In genomic region chr1:214700381-214700780, GRCh38 we compare ENCODE assay signal across 17 cellular contexts.
DNase-seq lines count a peak whose midpoint lies in the region; ATAC-seq, FAIRE-seq and TF ChIP-seq lines count a peak whose summit lies in the region.
"Had no signal": no experiment of that assay in that cellular context is flagged by ENCODE, and none has a peak within 500 bp of the region (broad histone marks: within the 10 kb centered on the region; RNA-seq: fewer than 3 reads in every experiment).

No MANE protein-coding gene starts in this region.

- H2BK5ac ChIP-seq in neuronal stem cell (ENCODE audit: low read length), result no peak overlapping the region

- TF ChIP-seq CTCF in cardiac muscle cell (IDR thresholded peaks at IDR 0.05; ENCODE audit: low read depth, low read length) (no peak), HepG2 (CRISPR knock-in tag; IDR thresholded peaks at IDR 0.05) (no peak)

- no peak overlapping the region for H2BK12ac ChIP-seq in neuronal stem cell (ENCODE audit: low read length)

- H3K4me1 ChIP-seq in cardiac muscle cell (ENCODE audit: low read depth) (peaks cover 8% of the 10 kb centered on the region), neuronal stem cell (ENCODE audit: control insufficient read depth in 2 of 2, insufficient read depth in 1 of 2, low read depth in 1 of 2, low read length in 2 of 2) (peaks cover 3 to 4% of the 10 kb centered on the region in 2 donors), HepG2 (ENCODE audit: insufficient read depth, low read length) (no peaks in the 10 kb centered on the region)

- H3K79me1 ChIP-seq in neuronal stem cell (ENCODE audit: low read depth, low read length), result no peaks in the 10 kb centered on the region

- no peak overlapping the region for H3K9ac ChIP-seq in neuronal stem cell (ENCODE audit: low read depth, low read length, poor library complexity)
- no peak overlapping the region for H3K9ac ChIP-seq in HepG2 (ENCODE audit: insufficient read depth, low read depth, low read length)

- H3K27me3 ChIP-seq in cardiac muscle cell, result no peaks in the 10 kb centered on the region
- no peaks in the 10 kb centered on the region for H3K27me3 ChIP-seq in neuronal stem cell (ENCODE audit: control insufficient read depth in 3 of 3, insufficient read depth in 3 of 3, low read depth in 1 of 3, low read length in 3 of 3)
- peaks cover 0 to 3% of the 10 kb centered on the region in 2 experiments; a peak in 1 of 5 replicates for H3K27me3 ChIP-seq in HepG2 (ENCODE audit: control insufficient read depth in 1 of 2, insufficient read depth in 2 of 2, low read length in 2 of 2)

- no peak overlapping the region for H3K4ac ChIP-seq in neuronal stem cell (ENCODE audit: low read length)

- peak in 1 of 2 donors; percentile 44 for DNase-seq in cardiac muscle cell (ENCODE audit: low read depth in 1 of 2, low spot score in 1 of 2)
- no peak for DNase-seq in Right ventricle myocardium superior
- DNase-seq in islet precursor cell, result peak; percentile 71
- DNase-seq in neuronal stem cell (ENCODE audit: low spot score), result no peak
- no peak for DNase-seq in stimulated activated naive CD4-positive, alpha-beta T cell treated with Interleukin-2 at 50 U/mL for 16 hours (lab: John Stamatoyannopoulos, UW)
- DNase-seq in T-helper 1 cell, result no peak
- no peak for DNase-seq in HepG2 (ENCODE audit: low spot score)
- DNase-seq: CD8-positive, alpha-beta T cell; DMS79 treated with DMSO at 0.1 percent for 48 hours; GDM1; MM.1S; NCI-H1105; NCI-H1694 treated with DMSO at 0.1 percent for 48 hours; NCI-H345; PC-9 had no signal

- no peaks in the 10 kb centered on the region for H3K9me3 ChIP-seq in cardiac muscle cell (ENCODE audit: low read depth)
- peaks cover 0 to 2% of the 10 kb centered on the region in 2 donors for H3K9me3 ChIP-seq in neuronal stem cell (replicated peaks in 1 of 2; ENCODE audit: control insufficient read depth in 2 of 2, insufficient read depth in 1 of 2, low read depth in 1 of 2, low read length in 2 of 2)
- H3K9me3 ChIP-seq in HepG2 (ENCODE audit: low read length), result no peaks in the 10 kb centered on the region

- no peak overlapping the region for H2AK5ac ChIP-seq in neuronal stem cell (ENCODE audit: low read depth, low read length)

- no peaks in the 10 kb centered on the region for H3K79me2 ChIP-seq in HepG2 (ENCODE audit: insufficient read depth, low read length)

- TF ChIP-seq EP300 in HepG2 (IDR thresholded peaks at IDR 0.05; ENCODE audit: low read depth in 2 of 2, low read length in 2 of 2), result no peak
- TF ChIP-seq EP300 in HepG2 (CRISPR knock-in tag; IDR thresholded peaks at IDR 0.05; ENCODE audit: borderline replicate concordance), result no peak

- CTCF ChIA-PET in HepG2 (lab: Yijun Ruan, JAX; ENCODE audit: low intra/inter-chr PET ratio, low total read pairs), result no interaction called here

- no peak overlapping the region for H2BK15ac ChIP-seq in neuronal stem cell (ENCODE audit: low read length)

- intact Hi-C loops in Right ventricle myocardium superior (cut with DNase I) (no loop called here), HepG2 (cut with micrococcal nuclease; ENCODE audit: unreplicated experiment) (no loop called here)

- POLR2A ChIA-PET in HepG2 (lab: Yijun Ruan, JAX), result no interaction called here

- TF ChIP-seq POLR2A in HepG2 (IDR thresholded peaks at IDR 0.05; ENCODE audit: insufficient read depth in 1 of 2, low read depth in 2 of 2, low read length in 2 of 2), result no peak

- no peak overlapping the region for H3K23ac ChIP-seq in neuronal stem cell (ENCODE audit: low read depth, low read length, poor library complexity)

- H4K8ac ChIP-seq in neuronal stem cell (ENCODE audit: low read depth, low read length), result no peak overlapping the region

- H3K27ac ChIP-seq in cardiac muscle cell (peak overlapping the region; percentile 75), neuronal stem cell (replicated peaks; ENCODE audit: low read length) (peak overlapping the region; percentile 21), HepG2 (ENCODE audit: extremely low read length, insufficient read depth, low read length) (no peak overlapping the region)
- H3K27ac ChIP-seq: 22Rv1, PC-9 had no signal

- no peak overlapping the region for H3K4me3 ChIP-seq in cardiac muscle cell
- H3K4me3 ChIP-seq in neuronal stem cell (ENCODE audit: low read length in 2 of 2), result no peak overlapping the region
- no peak overlapping the region for H3K4me3 ChIP-seq in HepG2 (replicated peaks in 1 of 3; ENCODE audit: insufficient read depth in 1 of 3, low read depth in 2 of 3, low read length in 3 of 3)
- H3K4me3 ChIP-seq: PC-9 had no signal

- ATAC-seq in Right ventricle myocardium superior (ENCODE audit: poor library complexity), result no peak
- ATAC-seq in GM18870 (IDR thresholded peaks at IDR 0.05; ENCODE audit: unreplicated experiment), result no peak
- ATAC-seq in HepG2, result no peak
- ATAC-seq: CD8-positive, alpha-beta T cell had no signal

- in situ Hi-C loops in HepG2 (cut with HindIII; ENCODE audit: extremely low pct_ligation_motif_present, low pct_unique_long_range_greater_than_20kb), result no loop called here

- H3K36me3 ChIP-seq in cardiac muscle cell (no peaks in the 10 kb centered on the region), neuronal stem cell (replicated peaks in 1 of 2; ENCODE audit: control insufficient read depth in 2 of 2, insufficient read depth in 2 of 2, low read length in 2 of 2) (no peaks in the 10 kb centered on the region), HepG2 (replicated peaks in 1 of 2; ENCODE audit: control insufficient read depth in 1 of 2, insufficient read depth in 2 of 2, low read length in 2 of 2) (no peaks in the 10 kb centered on the region)

- H2AFZ ChIP-seq in neuronal stem cell (ENCODE audit: low read length) (peak overlapping the region; percentile 41), HepG2 (ENCODE audit: low read length) (no peak overlapping the region)
- H2AFZ ChIP-seq: PC-9 had no signal

- no peak overlapping the region for H3K14ac ChIP-seq in neuronal stem cell (ENCODE audit: low read length)

- WGBS in neuronal stem cell (ENCODE audit: extremely low coverage in 2 of 2, insufficient read length in 2 of 2, insufficient replicate concordance in 1 of 2), 2 donors, result no CpG with 5 or more reads among the region's 5 CpGs
- 18% methylated on average over 5 of the region's 5 CpGs for WGBS in HepG2 (ENCODE audit: low lambda C conversion rate)

- no peak for FAIRE-seq in HepG2 (lab: Jason Lieb, UNC)

- BruUV-seq in HepG2 (replicated peaks; lab: Mats Ljungman, UMichigan), result no TSS peak

- no peak overlapping the region for H3K18ac ChIP-seq in neuronal stem cell (ENCODE audit: low read length)

- H2BK120ac ChIP-seq in neuronal stem cell (ENCODE audit: low read depth, low read length), result no peak overlapping the region

- H4K20me1 ChIP-seq in HepG2 (ENCODE audit: insufficient read depth, low read length), result no peaks in the 10 kb centered on the region

- TF ChIP-seq RAD21 in HepG2 (CRISPR knock-in tag; IDR thresholded peaks at IDR 0.05), result no peak

- no peak overlapping the region for H4K91ac ChIP-seq in neuronal stem cell (ENCODE audit: low read depth, low read length, poor library complexity)

- H3K4me2 ChIP-seq in neuronal stem cell (ENCODE audit: insufficient read depth, low read length, poor library complexity, severe bottlenecking), result no peak overlapping the region
- no peak overlapping the region for H3K4me2 ChIP-seq in HepG2 (ENCODE audit: low read depth, low read length)
- H3K4me2 ChIP-seq: PC-9 had no signal

TF ChIP-seq in HepG2, 621 proteins besides CTCF, POLR2A, EP300 and RAD21:
- TF ChIP-seq HDAC1 (CRISPR knock-in tag; IDR thresholded peaks at IDR 0.05) (no peak), ZNF619 (CRISPR knock-in tag; IDR thresholded peaks at IDR 0.05) (no peak), GATAD1 (CRISPR knock-in tag; IDR thresholded peaks at IDR 0.05) (no peak), ZNF235 (CRISPR knock-in tag; IDR thresholded peaks at IDR 0.05; ENCODE audit: borderline replicate concordance) (no peak), ZNF773 (CRISPR knock-in tag; IDR thresholded peaks at IDR 0.05; ENCODE audit: borderline replicate concordance) (no peak)
